ENCODE assay signal across 29 cellular contexts in genomic region chr11:69666261-69666660, GRCh38. TPM values are rescaled to one million over a fixed set of nuclear protein-coding genes. Genes with fewer than 3 reads are reported as not detected.
"Had no signal": no experiment of that assay in that cellular context is flagged by ENCODE, and none has a peak within 500 bp of the region (broad histone marks: within the 10 kb centered on the region; RNA-seq: fewer than 3 reads in every experiment).

No MANE protein-coding gene starts in this region.

- H3K36me3 ChIP-seq: cardiac muscle cell had no signal

- H3K4me3 Mint-ChIP-seq: activated CD4-positive, alpha-beta memory T cell treated with anti-CD3 and anti-CD28 coated beads, Interleukin-2, amount 10 ng/mL, durations not matched to agents 7 days and 5 days; activated CD4-positive, alpha-beta T cell treated with anti-CD3 and anti-CD28 coated beads for 36 hours; activated naive CD4-positive, alpha-beta T cell treated with anti-CD3 and anti-CD28 coated beads, Interleukin-2, amount 10 ng/mL, durations not matched to agents 7 days and 5 days; activated naive CD8-positive, alpha-beta T cell treated with anti-CD3 and anti-CD28 coated beads for 36 hours; activated T-helper 1 cell treated with anti-CD3 and anti-CD28 coated beads, Interleukin-12 subunit alpha, Interleukin-12 subunit beta, Interleukin-2, Interleukin-4 antibody, amounts not matched to agents 30 ng/mL and 10 ng/mL and 1 ng/mL, durations not matched to agents 14 hours and 24 hours and 36 hours; T-cell had no signal

- H3K4me3 ChIP-seq: cardiac muscle cell, Peyer's patch, SJSA1 had no signal

- H3K27me3 ChIP-seq: brain microvascular endothelial cell, cardiac muscle cell, Peyer's patch, SJSA1 had no signal

- DNase-seq: activated CD4-positive, alpha-beta memory T cell treated with anti-CD3 and anti-CD28 coated beads, Interleukin-2, amount 10 ng/mL, durations not matched to agents 7 days and 5 days; activated CD4-positive, alpha-beta T cell treated with anti-CD3 and anti-CD28 coated beads for 36 hours; activated CD4-positive, alpha-beta T cell treated with anti-CD3 and anti-CD28 coated beads, Interleukin-2, amount 50 U/mL, for 1 hour; activated gamma-delta T cell; activated naive CD4-positive, alpha-beta T cell treated with anti-CD3 and anti-CD28 coated beads, Interleukin-2, amount 10 ng/mL, durations not matched to agents 7 days and 5 days; activated naive CD8-positive, alpha-beta T cell treated with anti-CD3 and anti-CD28 coated beads for 36 hours; brain microvascular endothelial cell; Karpas-422; MM.1S; NCI-H1105; NCI-H1436; NCI-H1694 treated with DMSO at 0.1 percent for 48 hours; NCI-H2029 treated with DMSO at 0.1 percent for 48 hours; NCI-H345; NCI-H510A; NCI-H526 treated with DMSO at 0.1 percent for 48 hours; NCI-H82; NK-92 treated with Interleukin-12 subunit alpha and Interleukin-12 subunit beta, amount 100 ng/mL, for 24 hours; Peyer's patch; SHP77; T-cell had no signal

- H3K27me3 Mint-ChIP-seq: activated CD4-positive, alpha-beta memory T cell treated with anti-CD3 and anti-CD28 coated beads, Interleukin-2, amount 10 ng/mL, durations not matched to agents 7 days and 5 days; activated CD4-positive, alpha-beta T cell treated with anti-CD3 and anti-CD28 coated beads for 36 hours; activated naive CD4-positive, alpha-beta T cell treated with anti-CD3 and anti-CD28 coated beads, Interleukin-2, amount 10 ng/mL, durations not matched to agents 7 days and 5 days; activated naive CD8-positive, alpha-beta T cell treated with anti-CD3 and anti-CD28 coated beads for 36 hours; T-cell had no signal

- H3K9me3 ChIP-seq: Peyer's patch, SJSA1 had no signal

- H3K27ac Mint-ChIP-seq: activated CD4-positive, alpha-beta memory T cell treated with anti-CD3 and anti-CD28 coated beads, Interleukin-2, amount 10 ng/mL, durations not matched to agents 7 days and 5 days; activated CD4-positive, alpha-beta T cell treated with anti-CD3 and anti-CD28 coated beads for 36 hours; activated naive CD4-positive, alpha-beta T cell treated with anti-CD3 and anti-CD28 coated beads, Interleukin-2, amount 10 ng/mL, durations not matched to agents 7 days and 5 days; activated naive CD8-positive, alpha-beta T cell treated with anti-CD3 and anti-CD28 coated beads for 36 hours; activated T-helper 1 cell treated with anti-CD3 and anti-CD28 coated beads, Interleukin-12 subunit alpha, Interleukin-12 subunit beta, Interleukin-2, Interleukin-4 antibody, amounts not matched to agents 30 ng/mL and 10 ng/mL and 1 ng/mL, durations not matched to agents 14 hours and 24 hours and 36 hours; T-cell had no signal

- H3K27ac ChIP-seq: brain microvascular endothelial cell, cardiac muscle cell, Peyer's patch, RWPE1, SJSA1, VCaP had no signal

- H3K9me3 Mint-ChIP-seq: activated CD4-positive, alpha-beta memory T cell treated with anti-CD3 and anti-CD28 coated beads, Interleukin-2, amount 10 ng/mL, durations not matched to agents 7 days and 5 days; activated naive CD4-positive, alpha-beta T cell treated with anti-CD3 and anti-CD28 coated beads, Interleukin-2, amount 10 ng/mL, durations not matched to agents 7 days and 5 days; activated naive CD8-positive, alpha-beta T cell treated with anti-CD3 and anti-CD28 coated beads for 36 hours; activated T-helper 1 cell treated with anti-CD3 and anti-CD28 coated beads, Interleukin-12 subunit alpha, Interleukin-12 subunit beta, Interleukin-2, Interleukin-4 antibody, amounts not matched to agents 30 ng/mL and 10 ng/mL and 1 ng/mL, durations not matched to agents 14 hours and 24 hours and 36 hours; T-cell had no signal

- ATAC-seq: activated CD4-positive, alpha-beta T cell treated with anti-CD3 and anti-CD28 coated beads for 36 hours; T-cell had no signal

RNA-seq across cellular contexts. Expression of gene FGF19, which starts 37.6 kb away (rescaled TPM):
- total RNA-seq: activated CD4-positive, alpha-beta memory T cell treated with anti-CD3 and anti-CD28 coated beads, Interleukin-2, amount 10 ng/mL, durations not matched to agents 7 days and 5 days; activated CD8-positive, alpha-beta memory T cell treated with anti-CD3 and anti-CD28 coated beads for 36 hours; activated naive CD8-positive, alpha-beta T cell treated with anti-CD3 and anti-CD28 coated beads for 36 hours; activated T-helper 1 cell treated with anti-CD3 and anti-CD28 coated beads, Interleukin-12 subunit alpha, Interleukin-12 subunit beta, Interleukin-2, Interleukin-4 antibody, amounts not matched to agents 30 ng/mL and 10 ng/mL and 1 ng/mL, durations not matched to agents 14 hours and 24 hours and 36 hours; cardiac muscle cell; T-helper 2 cell treated with Interferon-gamma antibody and Interleukin-4, amounts not matched to agents 100 ng/mL and 5 ng/mL, for 36 hours had no signal
- polyA plus RNA-seq: adipose tissue, cardiac muscle cell had no signal
